In genomic region chr11:3056296-3057068, GRCh38 we compare ENCODE assay signal across 8 cellular contexts. TPM values are rescaled to one million over a fixed set of nuclear protein-coding genes. Genes with fewer than 3 reads are reported as not detected.
DNase-seq lines count a peak whose midpoint lies in the region; ATAC-seq and TF ChIP-seq lines count a peak whose summit lies in the region.

No MANE protein-coding gene starts in this region.

- no peaks in the 10 kb centered on the region for H3K27me3 Mint-ChIP-seq in memory B cell

- H4K20me1 ChIP-seq in mammary epithelial cell (ENCODE audit: insufficient read depth, low read length) = peaks cover 3% of the 10 kb centered on the region

- H3K9me3 Mint-ChIP-seq in memory B cell = no peaks in the 10 kb centered on the region

- peak overlapping the region; percentile 77 for H3K27ac ChIP-seq in mammary epithelial cell (ENCODE audit: insufficient read depth, low read depth, low read length)
- peak overlapping the region; percentile 61 to 82 for H3K27ac ChIP-seq in testis

- H3K9me3 ChIP-seq in mammary epithelial cell (replicated peaks; ENCODE audit: insufficient read depth, low read length) = no peaks in the 10 kb centered on the region
- H3K9me3 ChIP-seq in testis = no peaks in the 10 kb centered on the region

- WGBS in mammary epithelial cell (ENCODE audit: low coverage, missing lambda C conversion rate) = 1% methylated on average over 17 of the region's 29 CpGs
- 2% methylated on average over 8 to 27 of the region's 29 CpGs for WGBS in testis, 2 donors

- intact Hi-C loops in mammary epithelial cell (cut with micrococcal nuclease) = loop anchor here (5.0 kb wide), 1 partner anchor 64 kb away; the partner anchor contains the start of gene NAP1L4
- intact Hi-C loops in testis (cut with DNase I; ENCODE audit: low total_unique reads) = no loop called here

- peaks cover 55% of the 10 kb centered on the region for H3K79me2 ChIP-seq in mammary epithelial cell (ENCODE audit: insufficient read depth, low read length)

- no TSS peak for BruUV-seq in mammary epithelial cell (replicated peaks; lab: Mats Ljungman, UMichigan)

- in situ Hi-C loops in mammary epithelial cell (cut with MboI; ENCODE audit: low sequenced_read_pairs in 2 of 2) = no loop called here

- peaks cover 28% of the 10 kb centered on the region for H3K4me1 Mint-ChIP-seq in memory B cell

- peak; percentile 48 for DNase-seq in DMS53 (lab: John Stamatoyannopoulos, UW)
- no peak for DNase-seq in DMS53 treated with DMSO at 0.1 percent for 48 hours (lab: John Stamatoyannopoulos, UW; ENCODE audit: unreplicated experiment)
- DNase-seq in RKO (ENCODE audit: low spot score) = peak; percentile 27
- peak; percentile 16 for DNase-seq in mammary epithelial cell
- peak in 1 of 2 donors; percentile 31 for DNase-seq in memory B cell (ENCODE audit: low spot score in 2 of 2)
- DNase-seq in testis = no peak
- no peak for DNase-seq in foreskin melanocyte
- DNase-seq in occipital lobe (lab: John Stamatoyannopoulos, UW) = no peak

- H3K4me1 ChIP-seq in mammary epithelial cell (ENCODE audit: insufficient read depth, low read length) (peaks cover 20% of the 10 kb centered on the region), testis (peaks cover 12% of the 10 kb centered on the region)

- peak overlapping the region; percentile 91 for H3K4me3 Mint-ChIP-seq in memory B cell

- TF ChIP-seq CTCF in mammary epithelial cell (conservative IDR thresholded peaks at IDR 0.05 in 1 of 2, IDR thresholded peaks at IDR 0.05 in 1 of 2; ENCODE audit: extremely low read depth in 1 of 2, insufficient read depth in 1 of 2, low read depth in 1 of 2, low read length in 2 of 2) (no peak), testis (IDR thresholded peaks at IDR 0.05) (no peak)

- peak; percentile 10 for ATAC-seq in memory B cell (ENCODE audit: low read depth)

- H3K27ac Mint-ChIP-seq in memory B cell = peak overlapping the region; percentile 89

- TF ChIP-seq POLR2A in testis (IDR thresholded peaks at IDR 0.05) = no peak

- H3K36me3 Mint-ChIP-seq in memory B cell = no peaks in the 10 kb centered on the region

- peak overlapping the region; percentile 82 for H3K4me2 ChIP-seq in mammary epithelial cell (ENCODE audit: insufficient read depth, low read depth, low read length)

- H2AFZ ChIP-seq in mammary epithelial cell (ENCODE audit: low read depth, low read length) = peak overlapping the region; percentile 100

- peaks cover 5% of the 10 kb centered on the region for H3K36me3 ChIP-seq in mammary epithelial cell (ENCODE audit: insufficient read depth, low read length)
- H3K36me3 ChIP-seq in testis (ENCODE audit: low read depth, missing control alignments) = no peaks in the 10 kb centered on the region

- H3K4me3 ChIP-seq in mammary epithelial cell (replicated peaks in 1 of 3; ENCODE audit: insufficient read depth in 1 of 3, low read depth in 2 of 3, low read length in 3 of 3) = peak overlapping the region; percentile 97 to 100 (median 99)
- H3K4me3 ChIP-seq in testis = peak overlapping the region; percentile 87 to 95

- CTCF ChIA-PET in mammary epithelial cell (lab: Charles Lee; ENCODE audit: low non-redundant PET) = no interaction called here

- H3K27me3 ChIP-seq in mammary epithelial cell (ENCODE audit: insufficient read depth, low read length) (no peaks in the 10 kb centered on the region), testis (no peaks in the 10 kb centered on the region)

- dilution Hi-C loops in mammary epithelial cell (cut with HindIII; ENCODE audit: low sequenced_read_pairs) = no loop called here

- H3K9ac ChIP-seq in mammary epithelial cell (ENCODE audit: insufficient read depth, low read length) = peak overlapping the region; percentile 75

RNA-seq across cellular contexts. Expression of gene CARS1, which starts 0.7 kb away (rescaled TPM):
- total RNA-seq in mammary epithelial cell (100 to 1,000 TPM; 112 to 125 TPM), testis (10 to 100 TPM; 34.8 to 43.8 TPM), occipital lobe (35.7 TPM)
- polyA plus RNA-seq in mammary epithelial cell (66.3 TPM), testis (ENCODE audit: insufficient read depth, low read depth, low replicate concordance) (48.2 TPM)
- 32.1 TPM for polyA minus RNA-seq in mammary epithelial cell

Comparison
In these comparisons a context has a peak if more than half of its experiments do, and no peak if none do; other contexts are left out.
1. DNase-seq: peak in DMS53 (single experiment), RKO (single experiment) and mammary epithelial cell (single experiment); none in DMS53 treated with DMSO at 0.1 percent for 48 hours (single experiment), testis (single experiment), foreskin melanocyte (single experiment) and occipital lobe (single experiment).